Comparison of ENCODE assay signal across 8 cellular contexts in genomic region chr3:8622873-8623725, GRCh38. TPM values are rescaled to one million over a fixed set of nuclear protein-coding genes. Genes with fewer than 3 reads are reported as not detected.
A peak's percentile ranks its signal among the peaks of the same experiment; 100 is the strongest.
DNase-seq lines count a peak whose midpoint lies in the region; ATAC-seq lines count a peak whose summit lies in the region.

No MANE protein-coding gene starts in this region.

- intact Hi-C loops in Right ventricle myocardium superior (cut with DNase I): loop anchor here (5.0 kb wide), 1 partner anchor 181 kb away; no protein-coding TSS in a partner anchor

- no peaks in the 10 kb centered on the region for H3K79me2 ChIP-seq in trophoblast cell (ENCODE audit: control insufficient read depth, insufficient read depth, low read length, poor library complexity)

- H3K4ac ChIP-seq in trophoblast cell (ENCODE audit: low read depth, low read length): no peak overlapping the region

- no peak overlapping the region for H3K23ac ChIP-seq in trophoblast cell (ENCODE audit: low read length)

- H2BK12ac ChIP-seq in trophoblast cell (ENCODE audit: low read length): peak overlapping the region; percentile 15

- no peaks in the 10 kb centered on the region for H3K27me3 ChIP-seq in trophoblast cell (ENCODE audit: insufficient read depth, low read length)
- no peaks in the 10 kb centered on the region for H3K27me3 ChIP-seq in effector memory CD4-positive, alpha-beta T cell (replicated peaks; ENCODE audit: control insufficient read depth, insufficient read depth, low read length, poor library complexity, severe bottlenecking)

- H2AK5ac ChIP-seq in trophoblast cell (ENCODE audit: low read length): no peak overlapping the region

- H3K4me2 ChIP-seq in trophoblast cell (ENCODE audit: low read length): no peak overlapping the region

- peaks cover 3 to 5% of the 10 kb centered on the region in 2 experiments for H3K4me1 ChIP-seq in trophoblast cell (ENCODE audit: control insufficient read depth in 1 of 2, insufficient read depth in 2 of 2, low read length in 2 of 2)
- no peaks in the 10 kb centered on the region for H3K4me1 ChIP-seq in effector memory CD4-positive, alpha-beta T cell (ENCODE audit: control insufficient read depth, insufficient read depth, low read length, poor library complexity, severe bottlenecking)

- no peaks in the 10 kb centered on the region for H3K36me3 ChIP-seq in trophoblast cell (ENCODE audit: control insufficient read depth in 1 of 2, insufficient read depth in 2 of 2, low read length in 2 of 2)
- no peaks in the 10 kb centered on the region for H3K36me3 ChIP-seq in effector memory CD4-positive, alpha-beta T cell (ENCODE audit: control insufficient read depth, insufficient read depth, low read length)

- H3K4me3 ChIP-seq in trophoblast cell (ENCODE audit: low read depth, low read length): peak overlapping the region; percentile 4
- H3K4me3 ChIP-seq in effector memory CD4-positive, alpha-beta T cell (ENCODE audit: insufficient read depth, low read depth, low read length, poor library complexity, severe bottlenecking): no peak overlapping the region

- H3K79me1 ChIP-seq in trophoblast cell (ENCODE audit: low read length): no peaks in the 10 kb centered on the region

- no peak overlapping the region for H2BK5ac ChIP-seq in trophoblast cell (ENCODE audit: low read depth, low read length, poor library complexity)

- no peak overlapping the region for H3K27ac ChIP-seq in trophoblast cell (ENCODE audit: low read depth, low read length)
- H3K27ac ChIP-seq in effector memory CD4-positive, alpha-beta T cell (ENCODE audit: insufficient read depth, low read length, poor library complexity, severe bottlenecking): no peak overlapping the region

- H4K12ac ChIP-seq in trophoblast cell (ENCODE audit: low read depth, low read length): peak overlapping the region; percentile 13

- peak; percentile 94 for ATAC-seq in GM19351 (IDR thresholded peaks at IDR 0.05; ENCODE audit: unreplicated experiment)
- peak; percentile 92 for ATAC-seq in HG03342 (IDR thresholded peaks at IDR 0.05; ENCODE audit: unreplicated experiment)
- peak; percentile 91 for ATAC-seq in Right ventricle myocardium superior (ENCODE audit: poor library complexity)

- WGBS in trophoblast cell (ENCODE audit: extremely low coverage, insufficient coverage, insufficient read length): no CpG with 5 or more reads among the region's 25 CpGs

- peak; percentile 30 for DNase-seq in DMS114 treated with DMSO at 0.1 percent for 48 hours (lab: John Stamatoyannopoulos, UW; ENCODE audit: unreplicated experiment)
- DNase-seq in NOMO-1 treated with dmso at 0.1 percent for 144 hours (lab: John Stamatoyannopoulos, UW; ENCODE audit: unreplicated experiment): peak; percentile 2
- DNase-seq in activated naive CD4-positive, alpha-beta T cell treated with anti-CD3 and anti-CD28 coated beads, Interleukin-2, amount 50 U/mL, for 16 hours: peak; percentile 29
- DNase-seq in Right ventricle myocardium superior: peak; percentile 82
- DNase-seq in trophoblast cell: peak; percentile 63 to 83
- no peak for DNase-seq in effector memory CD4-positive, alpha-beta T cell

- H3K18ac ChIP-seq in trophoblast cell (ENCODE audit: low read length): no peak overlapping the region

- peak overlapping the region; percentile 56 for H2AFZ ChIP-seq in trophoblast cell (ENCODE audit: insufficient read depth, low read length, poor library complexity)

- H3K14ac ChIP-seq in trophoblast cell (ENCODE audit: low read length): no peak overlapping the region

- H4K91ac ChIP-seq in trophoblast cell (ENCODE audit: low read depth, low read length): no peak overlapping the region

- H3K9me3 ChIP-seq in trophoblast cell (ENCODE audit: insufficient read depth, low read depth, low read length): peaks cover 2% of the 10 kb centered on the region
- no peaks in the 10 kb centered on the region for H3K9me3 ChIP-seq in effector memory CD4-positive, alpha-beta T cell (ENCODE audit: control insufficient read depth, low read length)

- H2BK120ac ChIP-seq in trophoblast cell (ENCODE audit: insufficient read depth, low read length, poor library complexity): no peak overlapping the region

- peak overlapping the region; percentile 10 for H4K8ac ChIP-seq in trophoblast cell (ENCODE audit: low read depth, low read length)

- H3K9ac ChIP-seq in trophoblast cell (ENCODE audit: low read length): no peak overlapping the region

RNA-seq across cellular contexts. Expression of gene SSUH2, which starts 21.5 kb away (rescaled TPM):
- total RNA-seq in Right ventricle myocardium superior: 1.00 TPM
- polyA plus RNA-seq in trophoblast cell (2013): 0.25 and 0.30 TPM in 2 replicates

Comparison
In these comparisons a context has a peak if more than half of its experiments do, and no peak if none do; other contexts are left out.
1. DNase-seq: peak in DMS114 treated with DMSO at 0.1 percent for 48 hours (single experiment), NOMO-1 treated with dmso at 0.1 percent for 144 hours (single experiment), activated naive CD4-positive, alpha-beta T cell treated with anti-CD3 and anti-CD28 coated beads, Interleukin-2, amount 50 U/mL, for 16 hours (single experiment), Right ventricle myocardium superior (single experiment) and trophoblast cell (2 of 2); none in effector memory CD4-positive, alpha-beta T cell (0 of 3).
2. Peak in every context shown above with its lines, with median percentiles within 50 percentile points of each other: ATAC-seq.